Comparison of ENCODE assay signal across 10 cellular contexts in the genomic region with DNA sequence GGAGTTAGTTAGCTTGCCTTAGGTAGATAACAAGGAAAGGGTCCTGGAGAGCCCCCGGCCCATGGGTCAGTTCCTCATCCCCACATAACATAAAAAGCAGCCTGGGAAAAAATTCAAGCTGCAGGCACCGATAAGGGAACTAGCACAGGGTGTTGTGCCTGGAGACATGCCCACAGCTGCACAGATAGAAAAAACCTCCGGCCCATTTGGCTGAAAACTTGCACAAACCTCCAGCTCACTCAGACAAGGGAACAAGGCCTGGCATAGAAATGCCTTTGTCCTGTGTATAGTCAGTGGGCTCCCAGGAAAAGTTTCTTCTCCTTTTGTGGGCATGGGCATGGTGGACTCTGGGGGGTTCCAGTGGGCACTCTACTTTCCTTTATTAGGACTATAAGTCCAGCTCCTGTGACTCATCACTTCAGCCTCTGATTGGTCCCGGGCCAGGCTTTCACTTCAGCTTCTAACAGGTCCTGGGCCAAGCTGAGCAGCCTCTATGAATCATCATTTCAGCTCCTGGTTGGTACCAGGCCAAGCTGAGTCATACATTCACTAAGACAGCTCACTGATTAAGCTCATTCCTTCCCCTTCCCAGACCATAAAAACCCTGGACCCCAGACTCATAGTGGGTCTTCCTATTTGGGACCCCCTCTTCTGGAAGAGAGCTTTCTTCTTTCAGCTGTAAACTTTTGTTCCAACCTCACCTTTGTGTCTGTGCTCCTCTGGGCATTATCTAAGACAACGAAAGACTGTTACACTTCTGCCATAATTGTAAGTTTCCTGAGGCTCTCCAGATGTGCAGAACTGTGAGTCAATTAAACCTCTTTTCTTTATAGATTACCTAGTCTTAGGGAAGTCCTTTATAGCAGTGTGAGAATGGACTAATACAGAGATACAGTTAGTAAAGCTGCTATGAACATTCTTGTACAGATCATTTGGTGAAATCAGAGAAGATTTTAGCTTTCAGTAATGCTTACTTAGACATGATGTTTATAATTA.
DNase-seq lines count a peak whose midpoint lies in the region; ATAC-seq, FAIRE-seq and TF ChIP-seq lines count a peak whose summit lies in the region.
"Had no signal": no experiment of that assay in that cellular context is flagged by ENCODE, and none has a peak within 500 bp of the region (broad histone marks: within the 10 kb centered on the region; RNA-seq: fewer than 3 reads in every experiment).

No MANE protein-coding gene starts in this region.

- peak; percentile 97 for FAIRE-seq in astrocyte (lab: Jason Lieb, UNC)

- no peaks in the 10 kb centered on the region for H3K79me2 ChIP-seq in astrocyte (ENCODE audit: insufficient read depth, low read length)

- H3K36me3 ChIP-seq in astrocyte (ENCODE audit: insufficient read depth, low read length) (no peaks in the 10 kb centered on the region), thoracic aorta (no peaks in the 10 kb centered on the region)

- H3K4me3 ChIP-seq in astrocyte (ENCODE audit: insufficient read depth, low read depth, low read length) (peak overlapping the region; percentile 29), thoracic aorta (peak overlapping the region; percentile 35)

- H3K9ac ChIP-seq in astrocyte (ENCODE audit: low read length) = no peak overlapping the region

- peaks cover 2% of the 10 kb centered on the region for H3K36me3 Mint-ChIP-seq in astrocyte (ENCODE audit: low read depth, unreplicated experiment)
- H3K36me3 Mint-ChIP-seq in activated naive CD4-positive, alpha-beta T cell treated with anti-CD3 and anti-CD28 coated beads for 36 hours (ENCODE audit: low read depth) = no peaks in the 10 kb centered on the region

- no peak overlapping the region for H3K27ac Mint-ChIP-seq in astrocyte (ENCODE audit: unreplicated experiment)
- no peak overlapping the region for H3K27ac Mint-ChIP-seq in activated naive CD4-positive, alpha-beta T cell treated with anti-CD3 and anti-CD28 coated beads for 36 hours
- H3K27ac Mint-ChIP-seq: activated T-helper 2 cell treated with anti-CD3 and anti-CD28 coated beads, Interferon-gamma antibody, Interleukin-2, Interleukin-4, amounts not matched to agents 10 μg/mL and 5 μg/mL and 100 μg/mL, durations not matched to agents 14 hours and 24 hours and 36 hours had no signal

- H3K4me1 Mint-ChIP-seq in astrocyte (ENCODE audit: low read depth, unreplicated experiment) = peaks cover 11% of the 10 kb centered on the region
- no peaks in the 10 kb centered on the region for H3K4me1 Mint-ChIP-seq in activated naive CD4-positive, alpha-beta T cell treated with anti-CD3 and anti-CD28 coated beads for 36 hours (ENCODE audit: low read depth)

- ATAC-seq in thoracic aorta (ENCODE audit: insufficient number of reproducible peaks, low FRiP score, low read depth) (peak; percentile 98), HG02981 (IDR thresholded peaks at IDR 0.05; ENCODE audit: unreplicated experiment) (no peak)

- no peaks in the 10 kb centered on the region for H3K27me3 Mint-ChIP-seq in astrocyte (ENCODE audit: low read depth, unreplicated experiment)
- H3K27me3 Mint-ChIP-seq in activated naive CD4-positive, alpha-beta T cell treated with anti-CD3 and anti-CD28 coated beads for 36 hours (ENCODE audit: low read depth) = no peaks in the 10 kb centered on the region

- H3K27me3 ChIP-seq in astrocyte (ENCODE audit: insufficient read depth, low read length) (no peaks in the 10 kb centered on the region), thoracic aorta (replicated peaks; ENCODE audit: insufficient read depth) (no peaks in the 10 kb centered on the region)

- DNase-seq in HT1080 (ENCODE audit: low read depth) = peak; percentile 99
- DNase-seq in astrocyte (ENCODE audit: low read depth) = peak; percentile 99
- DNase-seq in iris pigment epithelial cell (ENCODE audit: low read depth) = peak; percentile 100
- DNase-seq in thoracic aorta (ENCODE audit: low spot score) = peak; percentile 95
- DNase-seq in activated naive CD4-positive, alpha-beta T cell treated with anti-CD3 and anti-CD28 coated beads for 36 hours = no peak
- DNase-seq in effector CD8-positive, alpha-beta T cell (lab: John Stamatoyannopoulos, UW) = no peak
- no peak for DNase-seq in activated CD8-positive, alpha-beta memory T cell treated with anti-CD3 and anti-CD28 coated beads, Interleukin-2, amount 50 U/mL, for 4 hours
- DNase-seq: midbrain had no signal

- H2AFZ ChIP-seq in astrocyte (ENCODE audit: low read depth, low read length) = peak overlapping the region; percentile 42

- H4K20me1 ChIP-seq in astrocyte (ENCODE audit: insufficient read depth, low read length) = no peaks in the 10 kb centered on the region

- CTCF ChIA-PET in activated naive CD4-positive, alpha-beta T cell treated with anti-CD3 and anti-CD28 coated beads for 36 hours (lab: Charles Lee) = interaction anchor here (0.5 kb wide), 1 partner anchor 77 kb away, joined by 7 read pairs; no protein-coding TSS in a partner anchor

- peaks cover 4% of the 10 kb centered on the region for H3K9me3 Mint-ChIP-seq in astrocyte (ENCODE audit: unreplicated experiment)
- H3K9me3 Mint-ChIP-seq in activated naive CD4-positive, alpha-beta T cell treated with anti-CD3 and anti-CD28 coated beads for 36 hours = peaks cover 2% of the 10 kb centered on the region
- H3K9me3 Mint-ChIP-seq: activated T-helper 2 cell treated with anti-CD3 and anti-CD28 coated beads, Interferon-gamma antibody, Interleukin-2, Interleukin-4, amounts not matched to agents 10 μg/mL and 5 μg/mL and 100 μg/mL, durations not matched to agents 14 hours and 24 hours and 36 hours had no signal

- H3K4me2 ChIP-seq in astrocyte (ENCODE audit: low read length) = peak overlapping the region; percentile 81

- H3K27ac ChIP-seq in astrocyte (ENCODE audit: low read depth, low read length) (peak overlapping the region; percentile 73), thoracic aorta (peak overlapping the region; percentile 76 to 87)

- H3K4me3 Mint-ChIP-seq in astrocyte (ENCODE audit: unreplicated experiment) = no peak overlapping the region
- no peak overlapping the region for H3K4me3 Mint-ChIP-seq in activated naive CD4-positive, alpha-beta T cell treated with anti-CD3 and anti-CD28 coated beads for 36 hours

- no peak for TF ChIP-seq CTCF in astrocyte (IDR thresholded peaks at IDR 0.05; ENCODE audit: insufficient read depth, low read depth, low read length)
- TF ChIP-seq CTCF in thoracic aorta (IDR thresholded peaks at IDR 0.05) = no peak

- H3K4me1 ChIP-seq in astrocyte (ENCODE audit: insufficient read depth, low read length) (peaks cover 13% of the 10 kb centered on the region), thoracic aorta (ENCODE audit: control insufficient read depth in 1 of 2, low read depth in 2 of 2) (peaks cover 0 to 18% of the 10 kb centered on the region in 2 donors)

- intact Hi-C loops in activated naive CD4-positive, alpha-beta T cell treated with anti-CD3 and anti-CD28 coated beads for 36 hours (cut with micrococcal nuclease) = no loop called here

- H3K9me3 ChIP-seq in astrocyte (ENCODE audit: insufficient read depth, low read depth, low read length) (peaks cover 3% of the 10 kb centered on the region), thoracic aorta (no peaks in the 10 kb centered on the region)

Comparison
In these comparisons a context has a peak if more than half of its experiments do, and no peak if none do; other contexts are left out.
1. DNase-seq: peak in HT1080 (single experiment), astrocyte (single experiment), iris pigment epithelial cell (single experiment) and thoracic aorta (single experiment); none in activated naive CD4-positive, alpha-beta T cell treated with anti-CD3 and anti-CD28 coated beads for 36 hours (single experiment), effector CD8-positive, alpha-beta T cell (single experiment) and activated CD8-positive, alpha-beta memory T cell treated with anti-CD3 and anti-CD28 coated beads, Interleukin-2, amount 50 U/mL, for 4 hours (single experiment).